Comparison of ENCODE assay signal across 1 cellular context in the genomic region with DNA sequence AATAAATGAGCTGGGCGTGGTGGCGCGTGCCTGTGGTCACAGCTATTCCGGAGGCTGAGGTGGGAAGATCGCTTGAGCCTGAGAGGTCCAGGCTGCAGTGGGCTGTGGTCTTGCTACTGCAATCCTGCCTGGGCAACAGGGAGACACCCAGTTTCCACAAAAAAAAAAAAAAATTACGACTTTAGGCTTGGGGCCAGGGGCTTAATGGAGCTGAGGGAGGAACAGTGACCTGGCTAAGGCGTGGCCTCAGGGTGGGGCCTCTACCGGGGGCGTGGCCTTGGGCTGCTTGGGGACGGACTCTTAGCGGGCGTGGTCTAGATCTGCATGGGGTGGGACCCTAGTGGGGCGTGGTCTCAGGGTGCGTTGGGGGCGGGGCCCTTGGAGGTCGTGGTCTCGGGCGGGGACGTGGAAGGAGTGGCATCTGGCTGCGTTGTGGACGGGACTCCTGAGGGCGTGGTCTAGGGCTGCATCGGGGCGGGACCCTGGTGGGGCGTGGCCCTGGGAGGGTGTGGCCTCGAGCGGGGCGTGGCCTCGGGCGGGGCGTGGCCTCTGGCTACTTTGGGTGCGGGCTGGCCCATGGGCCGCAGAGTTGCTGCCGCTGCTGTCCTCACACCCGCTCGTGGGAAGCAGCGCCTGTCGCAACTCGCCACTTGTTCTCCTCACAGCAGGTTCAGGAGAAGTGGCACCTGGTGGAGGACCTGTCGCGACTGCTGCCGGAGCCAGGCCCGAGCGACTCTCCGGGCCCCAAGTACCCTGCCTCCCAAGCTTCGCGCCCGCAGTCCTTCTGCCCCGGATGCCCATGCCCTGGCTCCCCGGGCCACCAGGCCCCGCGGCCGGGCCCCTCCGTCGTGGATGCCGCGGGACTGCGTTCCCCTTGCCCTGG.
A peak's percentile ranks its signal among the peaks of the same experiment; 100 is the strongest.
TF ChIP-seq lines count a peak whose summit lies in the region.

No MANE protein-coding gene starts in this region.

TF ChIP-seq in K562, 482 proteins besides CTCF, POLR2A, EP300 and RAD21 (continued from another document and continues in another):
- TF ChIP-seq, protein P1, sequence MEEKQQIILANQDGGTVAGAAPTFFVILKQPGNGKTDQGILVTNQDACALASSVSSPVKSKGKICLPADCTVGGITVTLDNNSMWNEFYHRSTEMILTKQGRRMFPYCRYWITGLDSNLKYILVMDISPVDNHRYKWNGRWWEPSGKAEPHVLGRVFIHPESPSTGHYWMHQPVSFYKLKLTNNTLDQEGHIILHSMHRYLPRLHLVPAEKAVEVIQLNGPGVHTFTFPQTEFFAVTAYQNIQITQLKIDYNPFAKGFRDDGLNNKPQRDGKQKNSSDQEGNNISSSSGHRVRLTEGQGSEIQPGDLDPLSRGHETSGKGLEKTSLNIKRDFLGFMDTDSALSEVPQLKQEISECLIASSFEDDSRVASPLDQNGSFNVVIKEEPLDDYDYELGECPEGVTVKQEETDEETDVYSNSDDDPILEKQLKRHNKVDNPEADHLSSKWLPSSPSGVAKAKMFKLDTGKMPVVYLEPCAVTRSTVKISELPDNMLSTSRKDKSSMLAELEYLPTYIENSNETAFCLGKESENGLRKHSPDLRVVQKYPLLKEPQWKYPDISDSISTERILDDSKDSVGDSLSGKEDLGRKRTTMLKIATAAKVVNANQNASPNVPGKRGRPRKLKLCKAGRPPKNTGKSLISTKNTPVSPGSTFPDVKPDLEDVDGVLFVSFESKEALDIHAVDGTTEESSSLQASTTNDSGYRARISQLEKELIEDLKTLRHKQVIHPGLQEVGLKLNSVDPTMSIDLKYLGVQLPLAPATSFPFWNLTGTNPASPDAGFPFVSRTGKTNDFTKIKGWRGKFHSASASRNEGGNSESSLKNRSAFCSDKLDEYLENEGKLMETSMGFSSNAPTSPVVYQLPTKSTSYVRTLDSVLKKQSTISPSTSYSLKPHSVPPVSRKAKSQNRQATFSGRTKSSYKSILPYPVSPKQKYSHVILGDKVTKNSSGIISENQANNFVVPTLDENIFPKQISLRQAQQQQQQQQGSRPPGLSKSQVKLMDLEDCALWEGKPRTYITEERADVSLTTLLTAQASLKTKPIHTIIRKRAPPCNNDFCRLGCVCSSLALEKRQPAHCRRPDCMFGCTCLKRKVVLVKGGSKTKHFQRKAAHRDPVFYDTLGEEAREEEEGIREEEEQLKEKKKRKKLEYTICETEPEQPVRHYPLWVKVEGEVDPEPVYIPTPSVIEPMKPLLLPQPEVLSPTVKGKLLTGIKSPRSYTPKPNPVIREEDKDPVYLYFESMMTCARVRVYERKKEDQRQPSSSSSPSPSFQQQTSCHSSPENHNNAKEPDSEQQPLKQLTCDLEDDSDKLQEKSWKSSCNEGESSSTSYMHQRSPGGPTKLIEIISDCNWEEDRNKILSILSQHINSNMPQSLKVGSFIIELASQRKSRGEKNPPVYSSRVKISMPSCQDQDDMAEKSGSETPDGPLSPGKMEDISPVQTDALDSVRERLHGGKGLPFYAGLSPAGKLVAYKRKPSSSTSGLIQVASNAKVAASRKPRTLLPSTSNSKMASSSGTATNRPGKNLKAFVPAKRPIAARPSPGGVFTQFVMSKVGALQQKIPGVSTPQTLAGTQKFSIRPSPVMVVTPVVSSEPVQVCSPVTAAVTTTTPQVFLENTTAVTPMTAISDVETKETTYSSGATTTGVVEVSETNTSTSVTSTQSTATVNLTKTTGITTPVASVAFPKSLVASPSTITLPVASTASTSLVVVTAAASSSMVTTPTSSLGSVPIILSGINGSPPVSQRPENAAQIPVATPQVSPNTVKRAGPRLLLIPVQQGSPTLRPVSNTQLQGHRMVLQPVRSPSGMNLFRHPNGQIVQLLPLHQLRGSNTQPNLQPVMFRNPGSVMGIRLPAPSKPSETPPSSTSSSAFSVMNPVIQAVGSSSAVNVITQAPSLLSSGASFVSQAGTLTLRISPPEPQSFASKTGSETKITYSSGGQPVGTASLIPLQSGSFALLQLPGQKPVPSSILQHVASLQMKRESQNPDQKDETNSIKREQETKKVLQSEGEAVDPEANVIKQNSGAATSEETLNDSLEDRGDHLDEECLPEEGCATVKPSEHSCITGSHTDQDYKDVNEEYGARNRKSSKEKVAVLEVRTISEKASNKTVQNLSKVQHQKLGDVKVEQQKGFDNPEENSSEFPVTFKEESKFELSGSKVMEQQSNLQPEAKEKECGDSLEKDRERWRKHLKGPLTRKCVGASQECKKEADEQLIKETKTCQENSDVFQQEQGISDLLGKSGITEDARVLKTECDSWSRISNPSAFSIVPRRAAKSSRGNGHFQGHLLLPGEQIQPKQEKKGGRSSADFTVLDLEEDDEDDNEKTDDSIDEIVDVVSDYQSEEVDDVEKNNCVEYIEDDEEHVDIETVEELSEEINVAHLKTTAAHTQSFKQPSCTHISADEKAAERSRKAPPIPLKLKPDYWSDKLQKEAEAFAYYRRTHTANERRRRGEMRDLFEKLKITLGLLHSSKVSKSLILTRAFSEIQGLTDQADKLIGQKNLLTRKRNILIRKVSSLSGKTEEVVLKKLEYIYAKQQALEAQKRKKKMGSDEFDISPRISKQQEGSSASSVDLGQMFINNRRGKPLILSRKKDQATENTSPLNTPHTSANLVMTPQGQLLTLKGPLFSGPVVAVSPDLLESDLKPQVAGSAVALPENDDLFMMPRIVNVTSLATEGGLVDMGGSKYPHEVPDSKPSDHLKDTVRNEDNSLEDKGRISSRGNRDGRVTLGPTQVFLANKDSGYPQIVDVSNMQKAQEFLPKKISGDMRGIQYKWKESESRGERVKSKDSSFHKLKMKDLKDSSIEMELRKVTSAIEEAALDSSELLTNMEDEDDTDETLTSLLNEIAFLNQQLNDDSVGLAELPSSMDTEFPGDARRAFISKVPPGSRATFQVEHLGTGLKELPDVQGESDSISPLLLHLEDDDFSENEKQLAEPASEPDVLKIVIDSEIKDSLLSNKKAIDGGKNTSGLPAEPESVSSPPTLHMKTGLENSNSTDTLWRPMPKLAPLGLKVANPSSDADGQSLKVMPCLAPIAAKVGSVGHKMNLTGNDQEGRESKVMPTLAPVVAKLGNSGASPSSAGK (IDR thresholded peaks at IDR 0.05): no peak; the same call in none of the 2 replicates
- no peak for TF ChIP-seq THRB (CRISPR knock-in tag; conservative IDR thresholded peaks at IDR 0.05)
- TF ChIP-seq, protein P2, sequence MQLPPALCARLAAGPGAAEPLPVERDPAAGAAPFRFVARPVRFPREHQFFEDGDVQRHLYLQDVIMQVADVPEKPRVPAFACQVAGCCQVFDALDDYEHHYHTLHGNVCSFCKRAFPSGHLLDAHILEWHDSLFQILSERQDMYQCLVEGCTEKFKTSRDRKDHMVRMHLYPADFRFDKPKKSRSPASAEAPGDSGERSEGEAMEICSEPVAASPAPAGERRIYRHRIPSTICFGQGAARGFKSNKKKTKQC (CRISPR knock-in tag; IDR thresholded peaks at IDR 0.05): no peak
- no peak for TF ChIP-seq NCOA1 (IDR thresholded peaks at IDR 0.05; ENCODE audit: low read depth)
- peak in 1 of 2 experiments; percentile 39; a peak in 1 of 4 replicates for TF ChIP-seq SRF (CRISPR knock-in tag; IDR thresholded peaks at IDR 0.05)
- TF ChIP-seq ZNF444 (CRISPR knock-in tag; IDR thresholded peaks at IDR 0.05): no peak
- peak; percentile 79; the same call in 1 of the 2 replicates for TF ChIP-seq LCOR (CRISPR knock-in tag; IDR thresholded peaks at IDR 0.05)
- no peak for TF ChIP-seq TCF7 (IDR thresholded peaks at IDR 0.05; ENCODE audit: borderline replicate concordance)
- no peak for TF ChIP-seq SNRNP70 (optimal IDR thresholded peaks at IDR 0.05; ENCODE audit: low read depth, low read length)
- TF ChIP-seq, protein P3, sequence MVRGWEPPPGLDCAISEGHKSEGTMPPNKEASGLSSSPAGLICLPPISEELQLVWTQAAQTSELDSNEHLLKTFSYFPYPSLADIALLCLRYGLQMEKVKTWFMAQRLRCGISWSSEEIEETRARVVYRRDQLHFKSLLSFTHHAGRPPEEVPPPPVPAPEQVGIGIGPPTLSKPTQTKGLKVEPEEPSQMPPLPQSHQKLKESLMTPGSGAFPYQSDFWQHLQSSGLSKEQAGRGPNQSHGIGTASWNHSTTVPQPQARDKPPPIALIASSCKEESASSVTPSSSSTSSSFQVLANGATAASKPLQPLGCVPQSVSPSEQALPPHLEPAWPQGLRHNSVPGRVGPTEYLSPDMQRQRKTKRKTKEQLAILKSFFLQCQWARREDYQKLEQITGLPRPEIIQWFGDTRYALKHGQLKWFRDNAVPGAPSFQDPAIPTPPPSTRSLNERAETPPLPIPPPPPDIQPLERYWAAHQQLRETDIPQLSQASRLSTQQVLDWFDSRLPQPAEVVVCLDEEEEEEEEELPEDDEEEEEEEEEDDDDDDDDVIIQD (CRISPR knock-in tag; IDR thresholded peaks at IDR 0.05): no peak
- TF ChIP-seq THRAP3 (IDR thresholded peaks at IDR 0.05; ENCODE audit: borderline replicate concordance): no peak
- TF ChIP-seq BRF1 (IDR thresholded peaks at IDR 0.05; ENCODE audit: borderline replicate concordance, extremely low read depth, insufficient read length): no peak
- no peak for TF ChIP-seq SMARCC2 (IDR thresholded peaks at IDR 0.05; ENCODE audit: low read depth)
- TF ChIP-seq PHF20 (IDR thresholded peaks at IDR 0.05; ENCODE audit: partially characterized antibody): no peak
- TF ChIP-seq KLF1 (tag; IDR thresholded peaks at IDR 0.05): 0 out of 2 replicates have a peak, but pooled peaks have one; percentile 37
- TF ChIP-seq ETV6 (IDR thresholded peaks at IDR 0.05; ENCODE audit: borderline replicate concordance in 1 of 2, low read depth in 2 of 2, low read length in 1 of 2): no peak
- TF ChIP-seq ETV6 (CRISPR knock-in tag; IDR thresholded peaks at IDR 0.05; ENCODE audit: borderline replicate concordance): no peak
- TF ChIP-seq ELK3 (CRISPR knock-in tag; IDR thresholded peaks at IDR 0.05): no peak
- no peak for TF ChIP-seq SNIP1 (IDR thresholded peaks at IDR 0.05; ENCODE audit: low read depth)
- peak; percentile 23 to 76 for TF ChIP-seq E2F6 (IDR thresholded peaks at IDR 0.05; ENCODE audit: borderline replicate concordance in 1 of 2, extremely low read depth in 1 of 2, insufficient read depth in 1 of 2, insufficient read length in 1 of 2, low read depth in 1 of 2, low read length in 1 of 2, poor library complexity in 1 of 2, severe bottlenecking in 1 of 2)
- TF ChIP-seq PML (IDR thresholded peaks at IDR 0.05; ENCODE audit: low read length): no peak
- no peak for TF ChIP-seq CBX5 (IDR thresholded peaks at IDR 0.05; ENCODE audit: borderline replicate concordance, low read depth)
- TF ChIP-seq YBX1 (IDR thresholded peaks at IDR 0.05): no peak
- TF ChIP-seq SREBF2 (CRISPR knock-in tag; IDR thresholded peaks at IDR 0.05): no peak
- TF ChIP-seq SMARCA4 (IDR thresholded peaks at IDR 0.05): peak; percentile 6; the same call in 1 of the 2 replicates
- no peak for TF ChIP-seq SRSF9 (IDR thresholded peaks at IDR 0.05; ENCODE audit: borderline replicate concordance, low read depth, low read length)
- TF ChIP-seq, protein P4, sequence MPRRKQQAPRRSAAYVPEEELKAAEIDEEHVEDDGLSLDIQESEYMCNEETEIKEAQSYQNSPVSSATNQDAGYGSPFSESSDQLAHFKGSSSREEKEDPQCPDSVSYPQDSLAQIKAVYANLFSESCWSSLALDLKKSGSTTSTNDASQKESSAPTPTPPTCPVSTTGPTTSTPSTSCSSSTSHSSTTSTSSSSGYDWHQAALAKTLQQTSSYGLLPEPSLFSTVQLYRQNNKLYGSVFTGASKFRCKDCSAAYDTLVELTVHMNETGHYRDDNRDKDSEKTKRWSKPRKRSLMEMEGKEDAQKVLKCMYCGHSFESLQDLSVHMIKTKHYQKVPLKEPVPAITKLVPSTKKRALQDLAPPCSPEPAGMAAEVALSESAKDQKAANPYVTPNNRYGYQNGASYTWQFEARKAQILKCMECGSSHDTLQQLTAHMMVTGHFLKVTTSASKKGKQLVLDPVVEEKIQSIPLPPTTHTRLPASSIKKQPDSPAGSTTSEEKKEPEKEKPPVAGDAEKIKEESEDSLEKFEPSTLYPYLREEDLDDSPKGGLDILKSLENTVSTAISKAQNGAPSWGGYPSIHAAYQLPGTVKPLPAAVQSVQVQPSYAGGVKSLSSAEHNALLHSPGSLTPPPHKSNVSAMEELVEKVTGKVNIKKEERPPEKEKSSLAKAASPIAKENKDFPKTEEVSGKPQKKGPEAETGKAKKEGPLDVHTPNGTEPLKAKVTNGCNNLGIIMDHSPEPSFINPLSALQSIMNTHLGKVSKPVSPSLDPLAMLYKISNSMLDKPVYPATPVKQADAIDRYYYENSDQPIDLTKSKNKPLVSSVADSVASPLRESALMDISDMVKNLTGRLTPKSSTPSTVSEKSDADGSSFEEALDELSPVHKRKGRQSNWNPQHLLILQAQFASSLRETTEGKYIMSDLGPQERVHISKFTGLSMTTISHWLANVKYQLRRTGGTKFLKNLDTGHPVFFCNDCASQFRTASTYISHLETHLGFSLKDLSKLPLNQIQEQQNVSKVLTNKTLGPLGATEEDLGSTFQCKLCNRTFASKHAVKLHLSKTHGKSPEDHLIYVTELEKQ (CRISPR knock-in tag; IDR thresholded peaks at IDR 0.05): no peak
- TF ChIP-seq PHB (CRISPR knock-in tag; IDR thresholded peaks at IDR 0.05): no peak
- TF ChIP-seq ZNF41 (CRISPR knock-in tag; conservative IDR thresholded peaks at IDR 0.05): no peak
